Comparison of ENCODE assay signal across 8 cellular contexts in genomic region chr11:75474878-75475766, GRCh38. TPM values are rescaled to one million over a fixed set of nuclear protein-coding genes. Genes with fewer than 3 reads are reported as not detected.
A peak's percentile ranks its signal among the peaks of the same experiment; 100 is the strongest.
DNase-seq lines count a peak whose midpoint lies in the region; ATAC-seq and TF ChIP-seq lines count a peak whose summit lies in the region.

No MANE protein-coding gene starts in this region.

- ATAC-seq in naive thymus-derived CD4-positive, alpha-beta T cell: peak; percentile 80
- ATAC-seq in GM19395 (IDR thresholded peaks at IDR 0.05; ENCODE audit: unreplicated experiment) (no peak), GM19397 (IDR thresholded peaks at IDR 0.05; ENCODE audit: unreplicated experiment) (no peak)

- POLR2A ChIA-PET in AG04449 (lab: Yijun Ruan, JAX): interaction anchor here (1.2 kb wide), 1 partner anchor 22 kb away, joined by 4 read pairs; no protein-coding TSS in a partner anchor
- POLR2A ChIA-PET in naive thymus-derived CD4-positive, alpha-beta T cell (lab: Charles Lee): no interaction called here

- H3K9me3 ChIP-seq in naive thymus-derived CD4-positive, alpha-beta T cell (ENCODE audit: control insufficient read depth in 2 of 3, low read length in 3 of 3): no peaks in the 10 kb centered on the region
- no peaks in the 10 kb centered on the region for H3K9me3 ChIP-seq in stomach

- H3K27ac Mint-ChIP-seq in dendritic cell treated with granulocyte-macrophage colony-stimulating factor and Interleukin-4, amounts not matched to agents 40 ng/mL and 50 ng/mL, for 4 days: peak overlapping the region; percentile 74
- peak overlapping the region; percentile 21 to 91 (median 86) for H3K27ac Mint-ChIP-seq in naive thymus-derived CD4-positive, alpha-beta T cell

- H3K36me3 ChIP-seq in naive thymus-derived CD4-positive, alpha-beta T cell (ENCODE audit: control insufficient read depth in 2 of 3, insufficient read depth in 3 of 3, low read length in 3 of 3): no peaks in the 10 kb centered on the region
- H3K36me3 ChIP-seq in stomach: no peaks in the 10 kb centered on the region

- CTCF ChIA-PET in AG04449 (lab: Yijun Ruan, JAX): interaction anchor here (0.9 to 3.5 kb wide), 4 partner anchors 13 to 57 kb away, joined by 3 to 17 read pairs (median 4); no protein-coding TSS in a partner anchor
- CTCF ChIA-PET in naive thymus-derived CD4-positive, alpha-beta T cell (lab: Charles Lee): interaction anchor here (0.5 to 1.2 kb wide), 7 partner anchors 24 to 105 kb away, joined by 3 to 4 read pairs (median 3); no protein-coding TSS in a partner anchor

- peak overlapping the region; percentile 24 for H3K27ac ChIP-seq in naive thymus-derived CD4-positive, alpha-beta T cell (ENCODE audit: low read depth, low read length)
- peak overlapping the region in 4 of 5 donors; percentile 53 to 65 (median 59) for H3K27ac ChIP-seq in stomach

- intact Hi-C loops in dendritic cell treated with granulocyte-macrophage colony-stimulating factor and Interleukin-4, amounts not matched to agents 40 ng/mL and 50 ng/mL, for 4 days (cut with micrococcal nuclease): no loop called here
- intact Hi-C loops in naive thymus-derived CD4-positive, alpha-beta T cell (cut with micrococcal nuclease): loop anchor here (1.0 kb wide), 2 partner anchors 50 to 51 kb away; partner anchors contain the start of gene GDPD5 (in 1 of the 2)
- intact Hi-C loops in stomach (cut with DNase I; ENCODE audit: low total_unique reads): no loop called here

- peaks cover 32% of the 10 kb centered on the region for H3K4me1 Mint-ChIP-seq in dendritic cell treated with granulocyte-macrophage colony-stimulating factor and Interleukin-4, amounts not matched to agents 40 ng/mL and 50 ng/mL, for 4 days (ENCODE audit: low read depth)
- H3K4me1 Mint-ChIP-seq in naive thymus-derived CD4-positive, alpha-beta T cell: peaks cover 13 to 23% (median 20%) of the 10 kb centered on the region in 7 donors

- H3K4me3 ChIP-seq in AG04449 (ENCODE audit: low read depth, low read length): peak overlapping the region; percentile 18; the same call in 1 of the 2 replicates
- H3K4me3 ChIP-seq in naive thymus-derived CD4-positive, alpha-beta T cell (ENCODE audit: low read length): no peak overlapping the region
- peak overlapping the region in 2 of 4 donors; percentile 7 to 11 for H3K4me3 ChIP-seq in stomach

- WGBS in stomach, 5 donors: 56 to 66% (median 61%) methylated on average over 16 of the region's 16 CpGs

- peaks cover 7% of the 10 kb centered on the region for H3K36me3 Mint-ChIP-seq in dendritic cell treated with granulocyte-macrophage colony-stimulating factor and Interleukin-4, amounts not matched to agents 40 ng/mL and 50 ng/mL, for 4 days (ENCODE audit: low read depth)
- H3K36me3 Mint-ChIP-seq in naive thymus-derived CD4-positive, alpha-beta T cell: no peaks in the 10 kb centered on the region

- peak overlapping the region; percentile 64 for H3K4me3 Mint-ChIP-seq in dendritic cell treated with granulocyte-macrophage colony-stimulating factor and Interleukin-4, amounts not matched to agents 40 ng/mL and 50 ng/mL, for 4 days
- H3K4me3 Mint-ChIP-seq in naive thymus-derived CD4-positive, alpha-beta T cell: peak overlapping the region; percentile 10 to 78 (median 67)

- H3K27me3 Mint-ChIP-seq in dendritic cell treated with granulocyte-macrophage colony-stimulating factor and Interleukin-4, amounts not matched to agents 40 ng/mL and 50 ng/mL, for 4 days: no peaks in the 10 kb centered on the region
- H3K27me3 Mint-ChIP-seq in naive thymus-derived CD4-positive, alpha-beta T cell: peaks cover 0 to 4% (median 0%) of the 10 kb centered on the region in 5 donors

- no peaks in the 10 kb centered on the region for H3K9me3 Mint-ChIP-seq in dendritic cell treated with granulocyte-macrophage colony-stimulating factor and Interleukin-4, amounts not matched to agents 40 ng/mL and 50 ng/mL, for 4 days
- no peaks in the 10 kb centered on the region for H3K9me3 Mint-ChIP-seq in naive thymus-derived CD4-positive, alpha-beta T cell

- TF ChIP-seq POLR2A in stomach (IDR thresholded peaks at IDR 0.05): no peak

- no peak for DNase-seq in AG04449 (ENCODE audit: low read depth, low spot score)
- DNase-seq in Kasumi-1 (lab: John Stamatoyannopoulos, UW): peak; percentile 83 to 86
- DNase-seq in activated CD4-positive, CD25-positive, alpha-beta regulatory T cell treated with anti-CD3 and anti-CD28 coated beads, Interleukin-2, amount 50 U/mL, for 72 hours: peak; percentile 59
- peak in 8 of 9 donors; percentile 32 to 64 (median 54) for DNase-seq in naive thymus-derived CD4-positive, alpha-beta T cell
- peak; percentile 33 for DNase-seq in stomach

- TF ChIP-seq EP300 in stomach (IDR thresholded peaks at IDR 0.05): no peak

- no peaks in the 10 kb centered on the region for H3K27me3 ChIP-seq in naive thymus-derived CD4-positive, alpha-beta T cell (ENCODE audit: control insufficient read depth in 2 of 2, insufficient read depth in 2 of 2, low read length in 2 of 2)
- H3K27me3 ChIP-seq in stomach: no peaks in the 10 kb centered on the region

- TF ChIP-seq CTCF in AG04449 (IDR thresholded peaks at IDR 0.05; ENCODE audit: insufficient read depth, low read length, missing control alignments): no peak
- no peak for TF ChIP-seq CTCF in stomach (IDR thresholded peaks at IDR 0.05)

- peaks cover 15% of the 10 kb centered on the region in 2 donors for H3K4me1 ChIP-seq in naive thymus-derived CD4-positive, alpha-beta T cell (ENCODE audit: control insufficient read depth in 2 of 2, insufficient read depth in 2 of 2, low read length in 2 of 2)
- peaks cover 3 to 34% (median 22%) of the 10 kb centered on the region in 4 donors for H3K4me1 ChIP-seq in stomach

RNA-seq across cellular contexts. Expression of gene KLHL35, which starts 42.1 kb away (rescaled TPM):
- 1 to 10 TPM in 3 of 5 experiments, under 1 TPM in 2; 0.60 to 1.4 (median 1.1) TPM for total RNA-seq in naive thymus-derived CD4-positive, alpha-beta T cell
- polyA plus RNA-seq in naive thymus-derived CD4-positive, alpha-beta T cell: under 1 TPM; 0.57 to 0.60 TPM
- 1 to 10 TPM in 2 of 5 donors, under 1 TPM in 1, not detected in 2; 0.89 to 2.9 (median 1.7) TPM for total RNA-seq in stomach
- 1 to 10 TPM; 1.2 to 1.8 (median 1.8) TPM for polyA plus RNA-seq in stomach

RNA-seq across cellular contexts. Expression of gene GDPD5, which starts 50.6 kb away (rescaled TPM):
- 10 to 100 TPM; 18.0 to 50.3 (median 24.7) TPM for total RNA-seq in naive thymus-derived CD4-positive, alpha-beta T cell
- 1 to 10 TPM; 3.9 to 7.1 TPM for polyA plus RNA-seq in naive thymus-derived CD4-positive, alpha-beta T cell
- total RNA-seq in stomach: 10 to 100 TPM in 2 of 5 donors, 1 to 10 TPM in 2, under 1 TPM in 1; 0.58 to 57.6 (median 5.9) TPM
- polyA plus RNA-seq in stomach: 1 to 10 TPM; 3.4 to 6.6 (median 3.9) TPM

Comparison
In these comparisons a context has a peak if more than half of its experiments do, and no peak if none do; other contexts are left out.
1. intact Hi-C loops: an anchor here in naive thymus-derived CD4-positive, alpha-beta T cell (1.0 kb wide); none called in dendritic cell treated with granulocyte-macrophage colony-stimulating factor and Interleukin-4, amounts not matched to agents 40 ng/mL and 50 ng/mL, for 4 days and stomach.